9 cellular contexts compared by ENCODE assay signal in genomic region chr11:64314146-64314804, GRCh38. TPM values are rescaled to one million over a fixed set of nuclear protein-coding genes. Genes with fewer than 3 reads are reported as not detected.
DNase-seq lines count a peak whose midpoint lies in the region; ATAC-seq, FAIRE-seq and TF ChIP-seq lines count a peak whose summit lies in the region.
"Had no signal": no experiment of that assay in that cellular context is flagged by ENCODE, and none has a peak within 500 bp of the region (broad histone marks: within the 10 kb centered on the region; RNA-seq: fewer than 3 reads in every experiment).

No MANE protein-coding gene starts in this region.

- peaks cover 18% of the 10 kb centered on the region for H3K4me1 Mint-ChIP-seq in nephron progenitor cell

- H3K27me3 Mint-ChIP-seq in nephron progenitor cell (ENCODE audit: low read depth, poor library complexity) = no peaks in the 10 kb centered on the region

- H3K27me3 ChIP-seq in AG04450 (ENCODE audit: control insufficient read depth, insufficient read depth, low read length) (no peaks in the 10 kb centered on the region), H7 (ENCODE audit: control insufficient read depth, insufficient read depth, low read length) (no peaks in the 10 kb centered on the region), GM12878 (replicated peaks in 1 of 2; ENCODE audit: control insufficient read depth in 2 of 2, insufficient read depth in 2 of 2, low read length in 1 of 2) (no peaks in the 10 kb centered on the region)

- DNase-seq in AG04450 (ENCODE audit: low read depth, low spot score) (no peak), H7 (peak; percentile 62), GM12878 (ENCODE audit: low read depth, low spot score) (no peak), nephron progenitor cell (no peak), HT-29 (ENCODE audit: low spot score) (no peak), amygdala (lab: John Stamatoyannopoulos, UW) (no peak), COR-L47 (lab: John Stamatoyannopoulos, UW) (no peak), SIG-M5 treated with dmso at 0.1 percent for 504 hours (lab: John Stamatoyannopoulos, UW; ENCODE audit: unreplicated experiment) (no peak)

- H3K4me1 ChIP-seq in GM12878 (ENCODE audit: control insufficient read depth, insufficient read depth, low read length) = peaks cover 9% of the 10 kb centered on the region

- in situ Hi-C loops in GM12878 (cut with MboI) = no loop called here

- no peak overlapping the region for H3K4me3 Mint-ChIP-seq in nephron progenitor cell

- intact Hi-C loops in GM12878 (cut with micrococcal nuclease; ENCODE audit: unreplicated experiment) = no loop called here

- POLR2A ChIA-PET in AG04450 (lab: Yijun Ruan, JAX) (no interaction called here), GM12878 (lab: Charles Lee) (no interaction called here)

- no peaks in the 10 kb centered on the region for H4K20me1 ChIP-seq in GM12878 (ENCODE audit: control insufficient read depth, insufficient read depth)

- peak overlapping the region; percentile 83 for H3K27ac Mint-ChIP-seq in nephron progenitor cell

- no peak overlapping the region for H2AFZ ChIP-seq in GM12878 (ENCODE audit: control insufficient read depth, low read depth, low read length)

- RAD21 ChIA-PET in GM12878 (lab: Charles Lee; ENCODE audit: unreplicated experiment) = no interaction called here

- no peak overlapping the region for H3K9ac ChIP-seq in GM12878 (ENCODE audit: control insufficient read depth, insufficient read depth, low read length)

- TF ChIP-seq EP300 in GM12878 (IDR thresholded peaks at IDR 0.05; ENCODE audit: borderline replicate concordance in 1 of 2, control insufficient read depth in 1 of 2, low read depth in 2 of 2, low read length in 2 of 2) = no peak

- no peak overlapping the region for H3K4me2 ChIP-seq in GM12878 (ENCODE audit: control insufficient read depth, insufficient read depth)

- no peaks in the 10 kb centered on the region; the same call in 1 of the 2 replicates for H3K9me3 ChIP-seq in AG04450 (ENCODE audit: control insufficient read depth, insufficient read depth, low read length)
- no peaks in the 10 kb centered on the region for H3K9me3 ChIP-seq in GM12878 (replicated peaks; ENCODE audit: control insufficient read depth, insufficient read depth, low read length)

- TF ChIP-seq CTCF in AG04450 (IDR thresholded peaks at IDR 0.05; ENCODE audit: low read depth, low read length) = peak; percentile 37; the same call in 1 of the 2 replicates
- peak in 1 of 3 experiments; percentile 18; a peak in 1 of 6 replicates for TF ChIP-seq CTCF in GM12878 (IDR thresholded peaks at IDR 0.05 in 2 of 3, conservative IDR thresholded peaks at IDR 0.05 in 1 of 3; ENCODE audit: control insufficient read depth in 2 of 3, extremely low read depth in 1 of 3, insufficient read depth in 1 of 3, low read depth in 3 of 3, low read length in 3 of 3)
- TF ChIP-seq CTCF in nephron progenitor cell (IDR thresholded peaks at IDR 0.05) = peak; percentile 7

- CTCF ChIA-PET in AG04450 (lab: Charles Lee) (interaction anchor here (1.4 kb wide), 1 partner anchor 40 kb away, joined by 4 read pairs; no protein-coding TSS in a partner anchor), GM12878 (lab: Yijun Ruan, JAX) (no interaction called here)

- no peaks in the 10 kb centered on the region for H3K9me3 Mint-ChIP-seq in nephron progenitor cell

- ATAC-seq in GM12878 = no peak

- H3K79me2 ChIP-seq in GM12878 (ENCODE audit: control insufficient read depth, insufficient read depth, low read length) = peaks cover 25% of the 10 kb centered on the region

- SMC1A ChIA-PET in GM12878 (lab: Charles Lee; ENCODE audit: uncharacterized antibody, unreplicated experiment) = no interaction called here

- 77% methylated on average over 19 of the region's 19 CpGs for WGBS in GM12878 (ENCODE audit: insufficient coverage, insufficient replicate concordance, low lambda C conversion rate, missing lambda C conversion rate)

- peaks cover 7% of the 10 kb centered on the region for H3K36me3 ChIP-seq in H7 (replicated peaks; ENCODE audit: control insufficient read depth, insufficient read depth, low read length)
- H3K36me3 ChIP-seq in GM12878 (ENCODE audit: control insufficient read depth in 2 of 2, insufficient read depth in 2 of 2, low read length in 1 of 2) = peaks cover 0 to 8% of the 10 kb centered on the region in 2 experiments; a peak in 3 of 4 replicates

- H3K36me3 Mint-ChIP-seq in nephron progenitor cell (ENCODE audit: low read depth) = peaks cover 5% of the 10 kb centered on the region

- no peak for FAIRE-seq in GM12878 (lab: Jason Lieb, UNC)
- FAIRE-seq: TTC549 had no signal

- BruUV-seq in GM12878 (replicated peaks; lab: Mats Ljungman, UMichigan) = no TSS peak

- H3K27ac ChIP-seq in AG04450 (ENCODE audit: low read depth, low read length) = no peak overlapping the region
- no peak overlapping the region for H3K27ac ChIP-seq in GM12878 (ENCODE audit: control insufficient read depth, insufficient read depth)

- no peak for TF ChIP-seq RAD21 in GM12878 (IDR thresholded peaks at IDR 0.05; ENCODE audit: insufficient read depth, low read depth, low read length)

- H3K4me3 ChIP-seq in AG04450 (ENCODE audit: low read depth, low read length) (no peak overlapping the region), H7 (ENCODE audit: insufficient read depth, low read depth, low read length) (no peak overlapping the region), GM12878 (no peak overlapping the region)

- TF ChIP-seq POLR2A in GM12878 (IDR thresholded peaks at IDR 0.05; ENCODE audit: low read depth, low read length) = no peak; the same call in 1 of the 2 replicates

RNA-seq across cellular contexts. Expression of gene TRMT112, which starts 3.1 kb away (rescaled TPM):
- 194 and 208 TPM in 2 replicates for polyA plus RNA-seq in AG04450 (2011; rRNA removed)
- polyA minus RNA-seq in AG04450 (2011; rRNA and poly(A)+ RNA removed) = 55.9 and 73.8 TPM in 2 replicates
- 261 and 314 TPM in 2 replicates for total RNA-seq in H7 (2014; rRNA removed; shearing (Covaris generic))
- 21.2 and 22.0 TPM in 2 replicates for total RNA-seq in GM12878 (2013; cell fraction: nucleolus; rRNA removed)
- 252 and 288 TPM in 2 replicates for total RNA-seq in GM12878 (2014; rRNA removed)
- total RNA-seq in GM12878 (2014; rRNA removed; fragmentation: Illumina TruSeq; extraction: Trizol) = 212 and 217 TPM in 2 replicates
- 210 and 220 TPM in 2 replicates for total RNA-seq in GM12878 (2021)
- polyA plus RNA-seq in GM12878 (2011; ENCODE audit: low read depth) = 376 TPM
- 300 and 394 TPM in 2 replicates for polyA plus RNA-seq in GM12878 (2011; rRNA removed)
- polyA plus RNA-seq in GM12878 (2011; cell fraction: cytosol; rRNA removed) = 444 and 476 TPM in 2 replicates
- polyA plus RNA-seq in GM12878 (2011; cell fraction: nucleus; rRNA removed) = 172 and 214 TPM in 2 replicates
- 296 and 388 TPM in 2 replicates for polyA plus RNA-seq in GM12878 (2012)
- polyA plus RNA-seq in GM12878 (2014; fragmentation: Illumina TruSeq; extraction: Trizol) = 96.2 and 220 TPM in 2 replicates
- polyA plus RNA-seq in GM12878 (2014; fragmentation: Nextera tagmentation; extraction: Ambion mirVana) = 100 to 1,000 TPM; 322 to 331 TPM
- 294 and 320 TPM in 2 replicates for polyA plus RNA-seq in GM12878 (2014; rRNA removed)
- polyA plus RNA-seq in GM12878 (2016; fragmentation: Nextera tagmentation; extraction: Ambion mirVana) = 100 to 1,000 TPM; 411 to 455 TPM
- polyA minus RNA-seq in GM12878 (2011; rRNA and poly(A)+ RNA removed) = 54.2 and 99.4 TPM in 2 replicates
- 89.2 and 95.6 TPM in 2 replicates for polyA minus RNA-seq in GM12878 (2011; cell fraction: cytosol; rRNA and poly(A)+ RNA removed)
- 32.3 and 46.0 TPM in 2 replicates for polyA minus RNA-seq in GM12878 (2011; cell fraction: nucleus; rRNA and poly(A)+ RNA removed)
- 503 and 525 TPM in 2 replicates for total RNA-seq in HT-29 (2014; rRNA removed; shearing (Covaris generic))

RNA-seq across cellular contexts. Expression of gene PRDX5, which starts 3.6 kb away (rescaled TPM):
- 366 and 383 TPM in 2 replicates for polyA plus RNA-seq in AG04450 (2011; rRNA removed)
- 78.3 and 84.2 TPM in 2 replicates for polyA minus RNA-seq in AG04450 (2011; rRNA and poly(A)+ RNA removed)
- 272 and 303 TPM in 2 replicates for total RNA-seq in H7 (2014; rRNA removed; shearing (Covaris generic))
- 10.4 and 10.9 TPM in 2 replicates for total RNA-seq in GM12878 (2013; cell fraction: nucleolus; rRNA removed)
- total RNA-seq in GM12878 (2014; rRNA removed) = 238 and 248 TPM in 2 replicates
- total RNA-seq in GM12878 (2014; rRNA removed; fragmentation: Illumina TruSeq; extraction: Trizol) = 198 and 206 TPM in 2 replicates
- 202 and 214 TPM in 2 replicates for total RNA-seq in GM12878 (2021)
- 146 TPM for polyA plus RNA-seq in GM12878 (2011; ENCODE audit: low read depth)
- polyA plus RNA-seq in GM12878 (2011; rRNA removed) = 265 and 406 TPM in 2 replicates
- polyA plus RNA-seq in GM12878 (2011; cell fraction: cytosol; rRNA removed) = 562 and 645 TPM in 2 replicates
- 193 and 238 TPM in 2 replicates for polyA plus RNA-seq in GM12878 (2011; cell fraction: nucleus; rRNA removed)
- 242 and 335 TPM in 2 replicates for polyA plus RNA-seq in GM12878 (2012)
- 110 and 241 TPM in 2 replicates for polyA plus RNA-seq in GM12878 (2014; fragmentation: Illumina TruSeq; extraction: Trizol)
- 100 to 1,000 TPM in 1 of 2 experiments, 10 to 100 TPM in 1; 95.7 to 203 TPM for polyA plus RNA-seq in GM12878 (2014; fragmentation: Nextera tagmentation; extraction: Ambion mirVana)
- 341 and 351 TPM in 2 replicates for polyA plus RNA-seq in GM12878 (2014; rRNA removed)
- 100 to 1,000 TPM; 324 to 357 TPM for polyA plus RNA-seq in GM12878 (2016; fragmentation: Nextera tagmentation; extraction: Ambion mirVana)
- polyA minus RNA-seq in GM12878 (2011; rRNA and poly(A)+ RNA removed) = 97.0 and 167 TPM in 2 replicates
- 55.5 and 58.4 TPM in 2 replicates for polyA minus RNA-seq in GM12878 (2011; cell fraction: cytosol; rRNA and poly(A)+ RNA removed)
- polyA minus RNA-seq in GM12878 (2011; cell fraction: nucleus; rRNA and poly(A)+ RNA removed) = 13.3 and 26.9 TPM in 2 replicates
- 254 and 276 TPM in 2 replicates for total RNA-seq in HT-29 (2014; rRNA removed; shearing (Covaris generic))

RNA-seq across cellular contexts. Expression of gene ESRRA, which starts 9.0 kb away (rescaled TPM):
- 5.5 and 7.4 TPM in 2 replicates for polyA plus RNA-seq in AG04450 (2011; rRNA removed)
- polyA minus RNA-seq in AG04450 (2011; rRNA and poly(A)+ RNA removed) = 5.6 and 6.0 TPM in 2 replicates
- 80.5 and 94.8 TPM in 2 replicates for total RNA-seq in H7 (2014; rRNA removed; shearing (Covaris generic))
- total RNA-seq in GM12878 (2013; cell fraction: nucleolus; rRNA removed) = 18.8 and 21.2 TPM in 2 replicates
- total RNA-seq in GM12878 (2014; rRNA removed) = 34.9 and 40.7 TPM in 2 replicates
- 12.3 and 12.7 TPM in 2 replicates for total RNA-seq in GM12878 (2014; rRNA removed; fragmentation: Illumina TruSeq; extraction: Trizol)
- 41.7 and 48.9 TPM in 2 replicates for total RNA-seq in GM12878 (2021)
- polyA plus RNA-seq in GM12878 (2011; ENCODE audit: low read depth) = 3.8 TPM
- 6.4 and 10.9 TPM in 2 replicates for polyA plus RNA-seq in GM12878 (2011; rRNA removed)
- polyA plus RNA-seq in GM12878 (2011; cell fraction: cytosol; rRNA removed) = 16.8 and 24.8 TPM in 2 replicates
- 24.4 and 36.6 TPM in 2 replicates for polyA plus RNA-seq in GM12878 (2011; cell fraction: nucleus; rRNA removed)
- polyA plus RNA-seq in GM12878 (2012) = 10.7 and 14.9 TPM in 2 replicates
- 1.5 and 7.0 TPM in 2 replicates for polyA plus RNA-seq in GM12878 (2014; fragmentation: Illumina TruSeq; extraction: Trizol)
- polyA plus RNA-seq in GM12878 (2014; fragmentation: Nextera tagmentation; extraction: Ambion mirVana) = under 1 TPM; 0.32 to 0.55 TPM
- 32.7 and 45.0 TPM in 2 replicates for polyA plus RNA-seq in GM12878 (2014; rRNA removed)
- polyA plus RNA-seq in GM12878 (2016; fragmentation: Nextera tagmentation; extraction: Ambion mirVana) = 10 to 100 TPM; 12.4 to 23.3 TPM
- 7.6 and 17.4 TPM in 2 replicates for polyA minus RNA-seq in GM12878 (2011; rRNA and poly(A)+ RNA removed)
- 8.6 and 10.6 TPM in 2 replicates for polyA minus RNA-seq in GM12878 (2011; cell fraction: cytosol; rRNA and poly(A)+ RNA removed)
- 7.3 and 17.8 TPM in 2 replicates for polyA minus RNA-seq in GM12878 (2011; cell fraction: nucleus; rRNA and poly(A)+ RNA removed)
- 180 TPM in 2 replicates for total RNA-seq in HT-29 (2014; rRNA removed; shearing (Covaris generic))

RNA-seq across cellular contexts. Expression of gene CATSPERZ, which starts 14.1 kb away (rescaled TPM):
- polyA plus RNA-seq in AG04450 (2011; rRNA removed) (0.14 TPM in 1 of 2 replicates, not detected in the other), GM12878 (2011; rRNA removed) (0.12 and 0.24 TPM in 2 replicates), GM12878 (2014; fragmentation: Illumina TruSeq; extraction: Trizol) (0.31 TPM in 1 of 2 replicates, not detected in the other), GM12878 (2014; fragmentation: Nextera tagmentation; extraction: Ambion mirVana) (not detected), GM12878 (2014; rRNA removed) (not detected in 2 replicates), GM12878 (2016; fragmentation: Nextera tagmentation; extraction: Ambion mirVana) (not detected)
- not detected in 2 replicates for polyA minus RNA-seq in AG04450 (2011; rRNA and poly(A)+ RNA removed)
- 0.38 and 1.00 TPM in 2 replicates for total RNA-seq in H7 (2014; rRNA removed; shearing (Covaris generic))
- 0.50 TPM in 1 of 2 replicates, not detected in the other for total RNA-seq in GM12878 (2013; cell fraction: nucleolus; rRNA removed)
- total RNA-seq in GM12878 (2014; rRNA removed) (not detected in 2 replicates), GM12878 (2014; rRNA removed; fragmentation: Illumina TruSeq; extraction: Trizol) (not detected in 2 replicates), GM12878 (2021) (0.29 TPM in 1 of 2 replicates, not detected in the other)
- polyA plus RNA-seq in GM12878 (2011; ENCODE audit: low read depth) = not detected
- polyA plus RNA-seq in GM12878 (2011; cell fraction: cytosol; rRNA removed) = 0.12 TPM in 1 of 2 replicates, not detected in the other
- 0.22 and 0.38 TPM in 2 replicates for polyA plus RNA-seq in GM12878 (2011; cell fraction: nucleus; rRNA removed)
- 0.23 and 0.67 TPM in 2 replicates for polyA plus RNA-seq in GM12878 (2012)
- polyA minus RNA-seq in GM12878 (2011; rRNA and poly(A)+ RNA removed) = not detected in 2 replicates
- polyA minus RNA-seq in GM12878 (2011; cell fraction: cytosol; rRNA and poly(A)+ RNA removed) = not detected in 2 replicates
- polyA minus RNA-seq in GM12878 (2011; cell fraction: nucleus; rRNA and poly(A)+ RNA removed) = not detected in 2 replicates
- 1.4 and 2.3 TPM in 2 replicates for total RNA-seq in HT-29 (2014; rRNA removed; shearing (Covaris generic))

RNA-seq across cellular contexts. Expression of gene KCNK4, which starts 23.2 kb away (rescaled TPM):
- polyA plus RNA-seq in AG04450 (2011; rRNA removed) (not detected in 2 replicates), GM12878 (2011; rRNA removed) (0.04 TPM in 1 of 2 replicates, not detected in the other), GM12878 (2014; fragmentation: Illumina TruSeq; extraction: Trizol) (not detected in 2 replicates), GM12878 (2014; fragmentation: Nextera tagmentation; extraction: Ambion mirVana) (not detected), GM12878 (2014; rRNA removed) (0.20 TPM in 1 of 2 replicates, not detected in the other), GM12878 (2016; fragmentation: Nextera tagmentation; extraction: Ambion mirVana) (not detected)
- polyA minus RNA-seq in AG04450 (2011; rRNA and poly(A)+ RNA removed) = not detected in 2 replicates
- not detected in 2 replicates for total RNA-seq in H7 (2014; rRNA removed; shearing (Covaris generic))
- 0.33 and 0.69 TPM in 2 replicates for total RNA-seq in GM12878 (2013; cell fraction: nucleolus; rRNA removed)
- total RNA-seq in GM12878 (2014; rRNA removed) (not detected in 2 replicates), GM12878 (2014; rRNA removed; fragmentation: Illumina TruSeq; extraction: Trizol) (not detected in 2 replicates), GM12878 (2021) (not detected in 2 replicates)
- not detected for polyA plus RNA-seq in GM12878 (2011; ENCODE audit: low read depth)
- polyA plus RNA-seq in GM12878 (2011; cell fraction: cytosol; rRNA removed) = 0.06 and 0.07 TPM in 2 replicates
- polyA plus RNA-seq in GM12878 (2011; cell fraction: nucleus; rRNA removed) = 0.16 and 0.57 TPM in 2 replicates
- polyA plus RNA-seq in GM12878 (2012) = not detected in 2 replicates
- not detected in 2 replicates for polyA minus RNA-seq in GM12878 (2011; rRNA and poly(A)+ RNA removed)
- polyA minus RNA-seq in GM12878 (2011; cell fraction: cytosol; rRNA and poly(A)+ RNA removed) = not detected in 2 replicates
- 0.77 TPM in 1 of 2 replicates, not detected in the other for polyA minus RNA-seq in GM12878 (2011; cell fraction: nucleus; rRNA and poly(A)+ RNA removed)
- not detected in 2 replicates for total RNA-seq in HT-29 (2014; rRNA removed; shearing (Covaris generic))
